ENCODE assay signal across 8 cellular contexts in the genomic region with DNA sequence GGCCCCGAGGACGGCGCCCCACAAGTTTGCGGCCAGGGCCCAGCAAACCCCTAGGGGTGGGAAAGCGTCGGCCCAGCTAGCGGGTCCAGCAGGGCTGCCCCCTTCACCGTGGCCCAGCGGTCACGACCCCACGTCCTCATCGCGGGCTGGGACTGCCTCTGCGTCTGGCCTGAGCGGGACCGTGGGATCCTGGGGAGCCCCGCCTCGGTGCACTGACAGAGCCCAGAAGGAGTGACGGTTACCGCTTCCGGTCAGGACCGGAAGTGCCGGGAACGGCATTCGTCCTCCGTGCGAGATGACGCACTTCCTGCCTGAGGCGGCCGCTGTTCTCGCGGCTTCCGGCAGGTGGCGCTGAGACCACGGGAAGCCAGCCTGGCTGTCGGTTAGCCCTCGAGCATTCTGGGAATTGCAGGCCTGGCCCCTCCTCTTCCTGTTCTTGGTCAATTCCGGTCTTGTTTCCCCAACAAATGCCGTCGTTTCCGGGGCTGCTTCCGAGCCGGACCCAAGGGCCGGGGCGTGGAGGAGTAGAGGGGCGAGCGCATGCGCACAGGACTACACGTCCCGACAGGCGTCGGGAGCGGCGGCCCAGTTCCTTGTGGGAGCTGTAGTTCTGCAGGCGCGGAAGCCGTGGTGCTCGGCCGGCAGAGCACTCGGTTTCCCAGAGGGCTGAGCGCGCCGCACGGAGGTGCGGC. TPM values are rescaled to one million over a fixed set of nuclear protein-coding genes. Genes with fewer than 3 reads are reported as not detected.
DNase-seq lines count a peak whose midpoint lies in the region; ATAC-seq and TF ChIP-seq lines count a peak whose summit lies in the region.

A gene (plus strand): TSS at position 682 of the 692 bp plus-strand sequence. CDS start 1,884 bp downstream, outside the sequence.

- H3K79me2 ChIP-seq in PC-9 (ENCODE audit: low read depth), result peaks cover 19% of the 10 kb centered on the region

- H3K27me3 Mint-ChIP-seq in activated T-cell treated with anti-CD3 and anti-CD28 coated beads, Interleukin-2, amount 50 U/mL, for 24 hours, result no peaks in the 10 kb centered on the region

- peak within 1 kb of the TSS; percentile 90 for H3K27ac Mint-ChIP-seq in activated T-cell treated with anti-CD3 and anti-CD28 coated beads, Interleukin-2, amount 50 U/mL, for 24 hours

- peaks cover 62% of the 10 kb centered on the region for H3K36me3 Mint-ChIP-seq in activated T-cell treated with anti-CD3 and anti-CD28 coated beads, Interleukin-2, amount 50 U/mL, for 24 hours (ENCODE audit: low read depth)

- H3K4me3 Mint-ChIP-seq in activated T-cell treated with anti-CD3 and anti-CD28 coated beads, Interleukin-2, amount 50 U/mL, for 24 hours, result peak within 1 kb of the TSS; percentile 91

- H3K4me2 ChIP-seq in PC-9, result peak within 1 kb of the TSS; percentile 81

- no TSS peak for BruUV-seq in PC-9 (replicated peaks; lab: Mats Ljungman, UMichigan)

- H3K4me1 ChIP-seq in PC-9 (replicated peaks; ENCODE audit: insufficient read depth), result no peaks in the 10 kb centered on the region
- peaks cover 22% of the 10 kb centered on the region for H3K4me1 ChIP-seq in mucosa of stomach (ENCODE audit: control insufficient read depth, insufficient read depth, low read length)

- H4K20me1 ChIP-seq in PC-9 (ENCODE audit: insufficient read depth), result no peaks in the 10 kb centered on the region

- H2AFZ ChIP-seq in PC-9, result peak within 1 kb of the TSS; percentile 78

- H3K4me3 ChIP-seq in Jurkat, Clone E6-1 (ENCODE audit: low read length), result peak within 1 kb of the TSS; percentile 98
- H3K4me3 ChIP-seq in PC-9, result peak within 1 kb of the TSS; percentile 89
- H3K4me3 ChIP-seq in mucosa of stomach (ENCODE audit: low read length), result peak within 1 kb of the TSS; percentile 92

- peaks cover 10% of the 10 kb centered on the region; the same call in 1 of the 2 replicates for H3F3A ChIP-seq in PC-9 (ENCODE audit: insufficient read depth, low read depth)

- peaks cover 22% of the 10 kb centered on the region for H3K4me1 Mint-ChIP-seq in activated T-cell treated with anti-CD3 and anti-CD28 coated beads, Interleukin-2, amount 50 U/mL, for 24 hours (ENCODE audit: low read depth)

- DNase-seq in DMS153 treated with DMSO at 0.1 percent for 48 hours (lab: John Stamatoyannopoulos, UW; ENCODE audit: unreplicated experiment) (peak; percentile 99), PC-9 (peak; percentile 96), erythroblast (lab: John Stamatoyannopoulos, UW) (peak; percentile 100)
- DNase-seq in Jurkat, Clone E6-1 (ENCODE audit: low read depth, low spot score), result peak; percentile 100
- peak; percentile 100 for DNase-seq in activated T-cell treated with anti-CD3 and anti-CD28 coated beads, Interleukin-2, amount 50 U/mL, for 24 hours
- DNase-seq in stimulated activated CD8-positive, alpha-beta memory T cell treated with anti-CD3 and anti-CD28 coated beads, Interleukin-7, amount 100 ng/mL, for 24 hours (ENCODE audit: low read depth), result peak; percentile 97

- H3K27me3 ChIP-seq in PC-9 (ENCODE audit: insufficient read depth, low read depth), result no peaks in the 10 kb centered on the region
- H3K27me3 ChIP-seq in mucosa of stomach (ENCODE audit: control insufficient read depth, insufficient read depth, low read length), result no peaks in the 10 kb centered on the region

- H3K36me3 ChIP-seq in PC-9 (ENCODE audit: low read depth), result no peaks in the 10 kb centered on the region
- H3K36me3 ChIP-seq in mucosa of stomach (ENCODE audit: control insufficient read depth, insufficient read depth, low read length), result no peaks in the 10 kb centered on the region

- no peaks in the 10 kb centered on the region for H3K9me3 Mint-ChIP-seq in activated T-cell treated with anti-CD3 and anti-CD28 coated beads, Interleukin-2, amount 50 U/mL, for 24 hours

- no peaks in the 10 kb centered on the region for H3K9me2 ChIP-seq in PC-9 (ENCODE audit: insufficient read depth)

- intact Hi-C loops in PC-9 (cut with micrococcal nuclease; ENCODE audit: unreplicated experiment), result loop anchor here (1.0 to 5.0 kb wide), 2 partner anchors 20 to 203 kb away; no protein-coding TSS in a partner anchor

- TF ChIP-seq CTCF in PC-9 (conservative IDR thresholded peaks at IDR 0.05), result peak; percentile 80

- H3K9ac ChIP-seq in mucosa of stomach (ENCODE audit: low read length), result peak within 1 kb of the TSS; percentile 97

- H3K9me3 ChIP-seq in PC-9 (ENCODE audit: insufficient read depth, low read depth) (no peaks in the 10 kb centered on the region), mucosa of stomach (ENCODE audit: control insufficient read depth, low read length) (no peaks in the 10 kb centered on the region)

- CTCF ChIA-PET in PC-9 (lab: Charles Lee), result interaction anchor here (0.6 to 1.0 kb wide), 4 partner anchors 12 to 847 kb away, joined by 3 to 4 read pairs (median 4); no protein-coding TSS in a partner anchor

- POLR2A ChIA-PET in PC-9 (lab: Charles Lee; ENCODE audit: unreplicated experiment), result interaction anchor here (0.7 kb wide), 1 partner anchor 565 kb away, joined by 7 read pairs; a partner anchor contains a TSS

- TF ChIP-seq POLR2A in erythroblast (IDR thresholded peaks at IDR 0.05; ENCODE audit: low read length), result peak; percentile 94

- H3K27ac ChIP-seq in PC-9, result peak within 1 kb of the TSS; percentile 62

- ATAC-seq in GM21576 (IDR thresholded peaks at IDR 0.05; ENCODE audit: unreplicated experiment), result peak; percentile 77

RNA-seq across cellular contexts. Expression of the gene that starts here (rescaled TPM):
- 50.0 TPM for polyA plus RNA-seq in Jurkat, Clone E6-1 (2012; ENCODE audit: insufficient read depth, insufficient read length)
- 35.6 and 49.3 TPM in 2 replicates for total RNA-seq in PC-9 (2021)

Comparison
In these comparisons a context has a peak if more than half of its experiments do, and no peak if none do; other contexts are left out.
1. Peak in every context shown above with its lines: DNase-seq, ATAC-seq, H3K4me3 ChIP-seq and H3K27ac ChIP-seq.